In the genomic region with DNA sequence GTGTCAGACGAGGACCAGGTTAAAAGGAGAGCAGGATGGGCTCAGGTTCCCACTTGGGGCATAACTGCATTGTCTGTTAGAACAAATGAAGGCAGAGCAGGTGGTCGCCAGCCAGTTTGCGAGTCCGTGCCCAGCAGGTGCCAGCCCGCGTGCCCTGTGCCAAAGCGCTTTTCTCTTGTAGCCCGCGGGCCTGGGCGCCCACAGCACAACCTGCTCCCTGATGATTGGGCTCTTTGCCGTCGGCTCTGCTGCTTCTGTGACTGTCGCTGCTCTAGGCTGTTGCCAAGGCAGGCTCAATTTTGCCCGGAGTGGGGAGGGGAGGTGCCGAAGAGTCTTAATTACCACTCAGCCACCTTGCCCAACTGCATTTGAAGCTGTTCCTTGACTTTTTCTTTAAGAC, we compare ENCODE assay signal across 9 cellular contexts. TPM values are rescaled to one million over a fixed set of nuclear protein-coding genes. Genes with fewer than 3 reads are reported as not detected.
DNase-seq lines count a peak whose midpoint lies in the region; ATAC-seq, FAIRE-seq and TF ChIP-seq lines count a peak whose summit lies in the region.
"Had no signal": no experiment of that assay in that cellular context is flagged by ENCODE, and none has a peak within 500 bp of the region (broad histone marks: within the 10 kb centered on the region; RNA-seq: fewer than 3 reads in every experiment).

No MANE protein-coding gene starts in this region.

- intact Hi-C loops in gastrocnemius medialis (cut with DNase I; ENCODE audit: low total_unique reads), result no loop called here

- no peak overlapping the region for H4K5ac ChIP-seq in H1 (ENCODE audit: insufficient read length, low read depth, low read length)

- H3K14ac ChIP-seq in H1 (ENCODE audit: insufficient read length), result no peak overlapping the region

- no peak for TF ChIP-seq EP300 in H1 (IDR thresholded peaks at IDR 0.05; ENCODE audit: borderline replicate concordance in 1 of 2, low read depth in 2 of 2, low read length in 2 of 2)

- no peak overlapping the region for H3K4me3 ChIP-seq in H1 (ENCODE audit: extremely low read depth in 1 of 4, insufficient read depth in 2 of 4, low read depth in 3 of 4, low read length in 4 of 4)
- H3K4me3 ChIP-seq in gastrocnemius medialis, result no peak overlapping the region
- H3K4me3 ChIP-seq in MM.1S (ENCODE audit: low read length), result no peak overlapping the region
- H3K4me3 ChIP-seq: GM12878 had no signal

- POLR2A ChIA-PET in H1 (lab: Charles Lee; ENCODE audit: partially characterized antibody), result interaction anchor here (0.9 to 5.2 kb wide), 8 partner anchors 8 to 22 kb away, joined by 3 to 23 read pairs (median 6); no protein-coding TSS in a partner anchor

- TF ChIP-seq POLR2A in H1 (IDR thresholded peaks at IDR 0.05; ENCODE audit: control extremely low read depth in 1 of 2, low read depth in 2 of 2, low read length in 2 of 2), result no peak
- no peak for TF ChIP-seq POLR2A in gastrocnemius medialis (IDR thresholded peaks at IDR 0.05)

- H4K20me1 ChIP-seq in H1 (replicated peaks in 1 of 2; ENCODE audit: control insufficient read depth in 1 of 2, insufficient read depth in 2 of 2, low read length in 2 of 2) (no peaks in the 10 kb centered on the region), MM.1S (ENCODE audit: insufficient read depth, low read length) (no peaks in the 10 kb centered on the region)

- no peak overlapping the region for H2AFZ ChIP-seq in H1 (ENCODE audit: low read length)
- no peak overlapping the region for H2AFZ ChIP-seq in MM.1S (ENCODE audit: low read length)

- TF ChIP-seq CTCF in H1 (IDR thresholded peaks at IDR 0.05; ENCODE audit: control extremely low read depth in 1 of 3, insufficient read depth in 1 of 3, low read depth in 1 of 3, low read length in 3 of 3) (no peak), gastrocnemius medialis (IDR thresholded peaks at IDR 0.05 in 4 of 5, conservative IDR thresholded peaks at IDR 0.05 in 1 of 5) (no peak), MM.1S (IDR thresholded peaks at IDR 0.05; ENCODE audit: low read length) (no peak)

- H3K27ac ChIP-seq in H1 (ENCODE audit: low read depth, low read length) (no peak overlapping the region), gastrocnemius medialis (peak overlapping the region; percentile 68 to 77 (median 74)), MM.1S (ENCODE audit: low read length) (no peak overlapping the region)

- CTCF ChIA-PET in H1 (lab: Charles Lee; ENCODE audit: partially characterized antibody), result interaction anchor here (0.6 to 1.5 kb wide), 6 partner anchors 9 to 190 kb away, joined by 3 to 8 read pairs (median 3); no protein-coding TSS in a partner anchor

- no peak overlapping the region for H2BK20ac ChIP-seq in H1 (ENCODE audit: low read length)

- in situ Hi-C loops in gastrocnemius medialis (cut with MboI; ENCODE audit: low sequenced_read_pairs in 4 of 4), result loop anchor here in 2 of 4 donors (5.0 to 25.0 kb wide), 2 partner anchors 190 kb away; a partner anchor contains a TSS

- no peak overlapping the region for H3K23ac ChIP-seq in H1 (ENCODE audit: insufficient read length)

- H3K18ac ChIP-seq in H1 (ENCODE audit: extremely low read depth, low read length), result no peak overlapping the region

- no peak for ATAC-seq in gastrocnemius medialis
- ATAC-seq in GM18870 (IDR thresholded peaks at IDR 0.05; ENCODE audit: unreplicated experiment), result no peak
- ATAC-seq: GM12878 had no signal

- H3K4me2 ChIP-seq in H1 (ENCODE audit: insufficient read depth in 1 of 2, low read depth in 2 of 2, low read length in 2 of 2) (no peak overlapping the region), MM.1S (ENCODE audit: low read depth, low read length) (no peak overlapping the region)

- no peak for TF ChIP-seq RAD21 in H1 (IDR thresholded peaks at IDR 0.05 in 1 of 2, conservative IDR thresholded peaks at IDR 0.05 in 1 of 2; ENCODE audit: low read depth in 2 of 2, low read length in 2 of 2)

- H3K27me3 ChIP-seq in H1 (replicated peaks in 1 of 4; ENCODE audit: control insufficient read depth in 3 of 4, extremely low read depth in 1 of 4, insufficient read depth in 3 of 4, low read length in 3 of 4) (no peaks in the 10 kb centered on the region), gastrocnemius medialis (no peaks in the 10 kb centered on the region), MM.1S (replicated peaks; ENCODE audit: insufficient read depth, low read length) (no peaks in the 10 kb centered on the region)

- WGBS in H1 (ENCODE audit: extremely low coverage in 1 of 2, insufficient coverage in 1 of 2, insufficient read length in 1 of 2, insufficient replicate concordance in 2 of 2, low coverage in 1 of 2, low lambda C conversion rate in 2 of 2, missing lambda C conversion rate in 1 of 2), 2 experiments, result 96% methylated on average over 15 of the region's 15 CpGs; no CpG with 5 or more reads in 1 of the 2 experiments

- H3K36me3 ChIP-seq in H1 (ENCODE audit: control insufficient read depth in 2 of 4, insufficient read depth in 4 of 4, low read length in 3 of 4) (peaks cover 11 to 42% (median 27%) of the 10 kb centered on the region in 4 experiments), gastrocnemius medialis (peaks cover 0 to 24% of the 10 kb centered on the region in 2 donors), MM.1S (replicated peaks; ENCODE audit: insufficient read depth, low read length) (no peaks in the 10 kb centered on the region)

- H2BK5ac ChIP-seq in H1 (ENCODE audit: low read depth, low read length), result no peak overlapping the region

- peaks cover 6 to 17% of the 10 kb centered on the region in 2 experiments for H3K9me3 ChIP-seq in H1 (ENCODE audit: insufficient read depth in 2 of 2, low read depth in 1 of 2, low read length in 1 of 2)
- no peaks in the 10 kb centered on the region for H3K9me3 ChIP-seq in gastrocnemius medialis
- H3K9me3 ChIP-seq in MM.1S (replicated peaks; ENCODE audit: insufficient read depth, low read length), result no peaks in the 10 kb centered on the region

- H3F3A ChIP-seq in MM.1S (ENCODE audit: insufficient read depth, low read length), result no peaks in the 10 kb centered on the region

- no peak overlapping the region for H3K56ac ChIP-seq in H1 (replicated peaks; ENCODE audit: insufficient read length, low read depth, low read length)

- H3K79me2 ChIP-seq in H1 (ENCODE audit: control insufficient read depth in 1 of 2, insufficient read depth in 2 of 2, low read length in 2 of 2) (no peaks in the 10 kb centered on the region; a peak in 1 of 4 replicates), MM.1S (ENCODE audit: low read length) (no peaks in the 10 kb centered on the region)

- H3K23me2 ChIP-seq in H1 (ENCODE audit: low read depth, low read length), result no peaks in the 10 kb centered on the region

- H2AK5ac ChIP-seq in H1 (ENCODE audit: low read depth, low read length), result no peak overlapping the region

- no peak overlapping the region for H2BK15ac ChIP-seq in H1 (ENCODE audit: low read length)

- no peak overlapping the region for H3K9ac ChIP-seq in H1 (replicated peaks in 1 of 4; ENCODE audit: extremely low read depth in 1 of 4, low read depth in 3 of 4, low read length in 3 of 4)
- no peak overlapping the region for H3K9ac ChIP-seq in MM.1S (ENCODE audit: low read length)

- no peak overlapping the region for H4K91ac ChIP-seq in H1 (replicated peaks; ENCODE audit: insufficient read length, low read length)

- H4K8ac ChIP-seq in H1 (ENCODE audit: extremely low read depth, insufficient read depth, low read length), result no peak overlapping the region; the same call in 1 of the 2 replicates

- peaks cover 3% of the 10 kb centered on the region; the same call in 1 of the 2 replicates for H3K79me1 ChIP-seq in H1 (ENCODE audit: low read depth, low read length)

- no peak overlapping the region for H2BK120ac ChIP-seq in H1 (replicated peaks; ENCODE audit: low read depth, low read length)

- H3K4me1 ChIP-seq in H1 (replicated peaks in 1 of 4; ENCODE audit: control insufficient read depth in 3 of 4, insufficient read depth in 4 of 4, low read length in 3 of 4) (no peaks in the 10 kb centered on the region), gastrocnemius medialis (peaks cover 28 to 54% of the 10 kb centered on the region in 2 donors), MM.1S (ENCODE audit: low read length) (no peaks in the 10 kb centered on the region)

- H2BK12ac ChIP-seq in H1 (ENCODE audit: low read depth, low read length), result no peak overlapping the region

- no peak for FAIRE-seq in H1 (lab: Jason Lieb, UNC)
- FAIRE-seq: GM12878 had no signal

- no peaks in the 10 kb centered on the region for H3K9me2 ChIP-seq in MM.1S (replicated peaks; ENCODE audit: insufficient read depth, low read length)

- DNase-seq in DMS79 treated with DMSO at 0.1 percent for 48 hours (lab: John Stamatoyannopoulos, UW) (peak; percentile 79), NCI-H2196 (lab: John Stamatoyannopoulos, UW; ENCODE audit: unreplicated experiment) (peak; percentile 64), H1 (ENCODE audit: low read depth in 1 of 2, low spot score in 2 of 2) (no peak), gastrocnemius medialis (no peak), MM.1S (no peak), pons (ENCODE audit: low spot score) (no peak), NCI-H2227 treated with DMSO at 0.1 percent for 48 hours (lab: John Stamatoyannopoulos, UW) (no peak)

- H3K4ac ChIP-seq in H1 (replicated peaks; ENCODE audit: insufficient read length, low read depth, low read length), result no peak overlapping the region

TF ChIP-seq in H1, 55 proteins besides CTCF, POLR2A, EP300 and RAD21 (continues in another document):
- no peak for TF ChIP-seq YY1 (IDR thresholded peaks at IDR 0.05; ENCODE audit: low read depth, low read length)

RNA-seq across cellular contexts. Expression of a gene that starts 21.1 kb away (rescaled TPM):
- 80.8 and 87.9 TPM in 2 replicates for total RNA-seq in H1 (2021; fragmentation: NEBNext Ultra II Directional; extraction: Animal tissue kit (Norgen Biotek cat#: 25700))
- polyA plus RNA-seq in H1 (2011; rRNA removed), result 21.3 and 21.6 TPM in 2 replicates
- polyA plus RNA-seq in H1 (2011; cell fraction: cytosol; rRNA removed), result 30.6 TPM
- polyA plus RNA-seq in H1 (2011; cell fraction: nucleus; rRNA removed), result 28.8 TPM
- 79.8 to 109 TPM (median 84.5 TPM) in 4 replicates for polyA plus RNA-seq in H1 (2012, experiment 1 of 2)
- polyA plus RNA-seq in H1 (2012, experiment 2 of 2), result 58.1 TPM
- polyA plus RNA-seq in H1 (2013, experiment 1 of 2), result 166 TPM
- 154 TPM for polyA plus RNA-seq in H1 (2013, experiment 2 of 2)
- polyA minus RNA-seq in H1 (2011; rRNA and poly(A)+ RNA removed), result 48.1 and 53.1 TPM in 2 replicates
- 24.3 TPM for polyA minus RNA-seq in H1 (2011; cell fraction: cytosol; rRNA and poly(A)+ RNA removed)
- 57.8 TPM for polyA minus RNA-seq in H1 (2011; cell fraction: nucleus; rRNA and poly(A)+ RNA removed)
- total RNA-seq in gastrocnemius medialis, result 1 to 10 TPM; 4.1 to 9.2 (median 5.5) TPM

RNA-seq across cellular contexts. Expression of a gene that starts 21.1 kb away (rescaled TPM):
- total RNA-seq in H1 (2021; fragmentation: NEBNext Ultra II Directional; extraction: Animal tissue kit (Norgen Biotek cat#: 25700)), result 5.8 and 6.2 TPM in 2 replicates
- 9.3 and 10.4 TPM in 2 replicates for polyA plus RNA-seq in H1 (2011; rRNA removed)
- 7.9 TPM for polyA plus RNA-seq in H1 (2011; cell fraction: cytosol; rRNA removed)
- 4.7 TPM for polyA plus RNA-seq in H1 (2011; cell fraction: nucleus; rRNA removed)
- 4.6 to 7.0 TPM (median 5.2 TPM) in 4 replicates for polyA plus RNA-seq in H1 (2012, experiment 1 of 2)
- 1.3 TPM for polyA plus RNA-seq in H1 (2012, experiment 2 of 2)
- 3.9 TPM for polyA plus RNA-seq in H1 (2013, experiment 1 of 2)
- polyA plus RNA-seq in H1 (2013, experiment 2 of 2), result 3.7 TPM
- 6.1 and 7.3 TPM in 2 replicates for polyA minus RNA-seq in H1 (2011; rRNA and poly(A)+ RNA removed)
- 2.9 TPM for polyA minus RNA-seq in H1 (2011; cell fraction: cytosol; rRNA and poly(A)+ RNA removed)
- polyA minus RNA-seq in H1 (2011; cell fraction: nucleus; rRNA and poly(A)+ RNA removed), result 12.8 TPM
- total RNA-seq in gastrocnemius medialis, result 10 to 100 TPM in 2 of 4 donors, 1 to 10 TPM in 2; 8.3 to 17.3 (median 9.4) TPM

Comparison
In these comparisons a context has a peak if more than half of its experiments do, and no peak if none do; other contexts are left out.
1. DNase-seq: peak in DMS79 treated with DMSO at 0.1 percent for 48 hours (single experiment) and NCI-H2196 (single experiment); none in H1 (0 of 2), gastrocnemius medialis (0 of 2), MM.1S (single experiment), pons (single experiment) and NCI-H2227 treated with DMSO at 0.1 percent for 48 hours (single experiment).
2. H3K27ac ChIP-seq: peak in gastrocnemius medialis (4 of 4); none in H1 (single experiment) and MM.1S (single experiment).